19 cellular contexts compared by ENCODE assay signal in the genomic region with DNA sequence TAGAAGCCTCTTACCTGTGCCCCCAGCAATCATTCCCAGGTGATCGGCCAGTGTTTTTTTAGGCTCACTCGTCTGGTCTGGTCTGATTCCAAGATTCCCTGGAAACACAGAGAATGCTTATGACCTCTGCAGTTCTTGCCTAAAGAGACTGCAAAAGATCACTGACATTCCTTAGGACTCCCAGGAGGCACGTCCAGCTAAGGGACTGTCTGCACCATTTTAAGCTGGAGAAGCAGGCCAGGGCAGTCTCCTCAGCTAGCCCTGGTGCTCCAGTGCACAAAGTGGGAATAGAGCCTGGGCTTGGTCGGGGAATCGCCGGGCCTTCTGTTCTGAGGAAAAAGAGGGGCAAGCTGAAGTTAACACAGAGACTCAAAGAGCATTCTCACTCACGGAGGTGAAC. TPM values are rescaled to one million over a fixed set of nuclear protein-coding genes. Genes with fewer than 3 reads are reported as not detected.
DNase-seq lines count a peak whose midpoint lies in the region; ATAC-seq and TF ChIP-seq lines count a peak whose summit lies in the region.
"Had no signal": no experiment of that assay in that cellular context is flagged by ENCODE, and none has a peak within 500 bp of the region (broad histone marks: within the 10 kb centered on the region; RNA-seq: fewer than 3 reads in every experiment).

No MANE protein-coding gene starts in this region.

- DNase-seq in H7 (peak; percentile 2), dorsolateral prefrontal cortex (no peak), mesothelial cell of epicardium (ENCODE audit: low spot score in 2 of 2, unreplicated experiment in 2 of 2) (no peak), substantia nigra (lab: John Stamatoyannopoulos, UW) (peak in 1 of 49 donors; percentile 47), kidney glomerular epithelial cell (lab: John Stamatoyannopoulos, UW) (no peak)
- DNase-seq: AML-193, DND-41, GF-D8, IMR-90, Kasumi-1, NCI-H1417, NCI-H1930, NCI-H2171, NCI-H774 had no signal

- peaks cover 4% of the 10 kb centered on the region for H3K9me3 Mint-ChIP-seq in mesothelial cell of epicardium

- no peak overlapping the region for H3K4me3 Mint-ChIP-seq in mesothelial cell of epicardium

- intact Hi-C loops in dorsolateral prefrontal cortex (cut with DNase I), result loop anchor here in 1 of 2 donors (5.0 kb wide), 1 partner anchor 571 kb away; no protein-coding TSS in a partner anchor

- H3K27ac Mint-ChIP-seq in mesothelial cell of epicardium, result peak overlapping the region; percentile 40

- H3K4me1 Mint-ChIP-seq in mesothelial cell of epicardium, result peaks cover 35% of the 10 kb centered on the region

- H3K27ac ChIP-seq in dorsolateral prefrontal cortex (peak overlapping the region; percentile 71 to 99 (median 93)), substantia nigra (ENCODE audit: low read depth, low read length, poor library complexity, severe bottlenecking) (peak overlapping the region; percentile 93)

- no peaks in the 10 kb centered on the region for H3K27me3 Mint-ChIP-seq in mesothelial cell of epicardium (ENCODE audit: low read depth)

- ATAC-seq in GM21360 (IDR thresholded peaks at IDR 0.05; ENCODE audit: unreplicated experiment) (no peak), GM18520 (IDR thresholded peaks at IDR 0.05; ENCODE audit: unreplicated experiment) (no peak)
- ATAC-seq: Right ventricle myocardium inferior had no signal

- H3K4me3 ChIP-seq in H7 (ENCODE audit: insufficient read depth, low read depth, low read length), result no peak overlapping the region
- H3K4me3 ChIP-seq in dorsolateral prefrontal cortex, result no peak overlapping the region

- H3K36me3 ChIP-seq in H7 (replicated peaks; ENCODE audit: control insufficient read depth, insufficient read depth, low read length), result peaks cover 26% of the 10 kb centered on the region

- TF ChIP-seq CTCF in dorsolateral prefrontal cortex (IDR thresholded peaks at IDR 0.05 in 54 of 56, conservative IDR thresholded peaks at IDR 0.05 in 2 of 56; ENCODE audit: low read depth in 1 of 56, partially characterized antibody in 56 of 56) (no peak), mesothelial cell of epicardium (IDR thresholded peaks at IDR 0.05; ENCODE audit: unreplicated experiment) (no peak)

- H3K36me3 Mint-ChIP-seq in mesothelial cell of epicardium, result peaks cover 38% of the 10 kb centered on the region

- no peaks in the 10 kb centered on the region for H3K27me3 ChIP-seq in H7 (ENCODE audit: control insufficient read depth, insufficient read depth, low read length)
- H3K27me3 ChIP-seq in dorsolateral prefrontal cortex, result peaks cover 0 to 12% (median 5%) of the 10 kb centered on the region in 45 donors

RNA-seq across cellular contexts. Expression of a gene that starts 4.8 kb away (rescaled TPM):
- 53.0 and 63.2 TPM in 2 replicates for total RNA-seq in H7 (2014; rRNA removed; shearing (Covaris generic))
- total RNA-seq in dorsolateral prefrontal cortex (10 to 100 TPM in 91 of 120 experiments, 1 to 10 TPM in 29; 2.8 to 93.4 (median 15.1) TPM), mesothelial cell of epicardium (63.6 to 74.4 TPM (median 67.0 TPM) in 3 replicates)

RNA-seq across cellular contexts. Expression of a gene that starts 37.8 kb away (rescaled TPM):
- 0.66 TPM in 1 of 2 replicates, not detected in the other for total RNA-seq in H7 (2014; rRNA removed; shearing (Covaris generic))
- total RNA-seq in dorsolateral prefrontal cortex, result 1 to 10 TPM in 1 of 120 experiments, under 1 TPM in 1, not detected in 118; 0.33 to 1.8 TPM
- 8.5 to 9.7 TPM (median 9.6 TPM) in 3 replicates for total RNA-seq in mesothelial cell of epicardium
- total RNA-seq: A673, IMR-90, NCI-H460, Right ventricle myocardium inferior had no signal
